In the genomic region with DNA sequence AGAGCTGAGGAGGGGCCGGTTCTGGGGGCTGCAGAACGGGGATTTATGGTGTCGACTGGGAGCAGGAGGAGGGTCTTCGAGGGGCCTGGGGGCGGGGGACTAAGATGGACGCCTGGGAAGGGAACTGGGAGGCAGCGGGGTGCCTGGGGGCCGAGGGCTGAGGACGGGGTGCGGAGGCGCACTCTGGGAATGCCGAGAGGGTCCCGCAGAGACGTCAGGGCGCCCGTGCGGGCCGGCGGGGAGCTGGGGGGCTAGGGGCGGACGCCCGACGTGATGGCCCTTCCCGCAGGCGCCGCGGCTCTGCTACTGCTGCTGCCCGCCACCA, we compare ENCODE assay signal across 8 cellular contexts. TPM values are rescaled to one million over a fixed set of nuclear protein-coding genes. Genes with fewer than 3 reads are reported as not detected.
A peak's percentile ranks its signal among the peaks of the same experiment; 100 is the strongest.
DNase-seq lines count a peak whose midpoint lies in the region; ATAC-seq and TF ChIP-seq lines count a peak whose summit lies in the region.

No MANE protein-coding gene starts in this region.

- no peaks in the 10 kb centered on the region for H4K20me1 ChIP-seq in HCT116 (ENCODE audit: insufficient read depth)

- H3K4me3 Mint-ChIP-seq in WTC11, result peak overlapping the region; percentile 91

- POLR2A ChIA-PET in HCT116 (lab: Charles Lee) (interaction anchor here (1.0 to 3.7 kb wide), 13 partner anchors 9 to 395 kb away, joined by 3 to 21 read pairs (median 6); a partner anchor contains a TSS), WTC11 (lab: Charles Lee) (interaction anchor here (1.0 to 2.2 kb wide), 6 partner anchors 10 to 70 kb away, joined by 3 to 19 read pairs (median 4); a partner anchor contains a TSS)

- H3K27ac ChIP-seq in HCT116 (ENCODE audit: low read depth, low read length) (peak overlapping the region; percentile 82), right atrium auricular region (peak overlapping the region; percentile 81 to 82), skeletal muscle tissue (ENCODE audit: low read depth, low read length) (peak overlapping the region; percentile 62)

- peaks cover 17% of the 10 kb centered on the region for H3K4me1 Mint-ChIP-seq in WTC11

- CTCF ChIA-PET in HCT116 (lab: Charles Lee), result interaction anchor here (0.6 to 3.2 kb wide), 17 partner anchors 9 to 333 kb away, joined by 3 to 20 read pairs (median 4); a partner anchor contains a TSS
- CTCF ChIA-PET in WTC11 (lab: Charles Lee), result interaction anchor here (0.6 to 4.8 kb wide), 26 partner anchors 8 to 352 kb away, joined by 3 to 104 read pairs (median 5); a partner anchor contains a TSS

- H3K4me2 ChIP-seq in HCT116 (ENCODE audit: low read length), result peak overlapping the region; percentile 92

- no peaks in the 10 kb centered on the region for H3K9me2 ChIP-seq in HCT116 (ENCODE audit: insufficient read depth)

- no peak for TF ChIP-seq POLR2A in HCT116 (IDR thresholded peaks at IDR 0.05; ENCODE audit: borderline replicate concordance, extremely low read depth, insufficient read depth, insufficient read length)

- DNase-seq in HCT116 (ENCODE audit: low read depth, low spot score), result no peak
- DNase-seq in WTC11 (ENCODE audit: low spot score), result no peak
- DNase-seq in right atrium auricular region (ENCODE audit: low spot score), result no peak
- no peak for DNase-seq in NCI-H2107 (lab: John Stamatoyannopoulos, UW)
- no peak for DNase-seq in OCI-M2 (lab: John Stamatoyannopoulos, UW; ENCODE audit: unreplicated experiment)
- no peak for DNase-seq in superior temporal gyrus (ENCODE audit: extremely low spot score)
- no peak for DNase-seq in stimulated activated CD4-positive, alpha-beta T cell treated with anti-CD3 and anti-CD28 coated beads, Interleukin-12 subunit alpha, Interleukin-12 subunit beta, amount 100 ng/mL, for 4 hours

- H3K4me1 ChIP-seq in HCT116 (ENCODE audit: control insufficient read depth in 1 of 2, insufficient read depth in 2 of 2, low read length in 2 of 2) (peaks cover 22 to 52% of the 10 kb centered on the region in 2 experiments), right atrium auricular region (peaks cover 0 to 54% of the 10 kb centered on the region in 2 donors), skeletal muscle tissue (ENCODE audit: control insufficient read depth in 3 of 3, insufficient read depth in 3 of 3, low read length in 3 of 3) (peaks cover 34 to 63% (median 54%) of the 10 kb centered on the region in 3 donors)

- H3K4me3 ChIP-seq in HCT116 (replicated peaks in 1 of 2; ENCODE audit: low read depth in 1 of 2, low read length in 2 of 2), result peak overlapping the region; percentile 66 to 76
- H3K4me3 ChIP-seq in right atrium auricular region, result peak overlapping the region; percentile 47 to 67
- peak overlapping the region; percentile 69 to 76 (median 72) for H3K4me3 ChIP-seq in skeletal muscle tissue (ENCODE audit: low read length in 3 of 3)

- H3K27me3 Mint-ChIP-seq in WTC11 (ENCODE audit: low read depth), result no peaks in the 10 kb centered on the region

- no peaks in the 10 kb centered on the region for H3K9me3 ChIP-seq in HCT116 (ENCODE audit: control insufficient read depth in 1 of 2, insufficient read depth in 1 of 2, low read depth in 1 of 2, low read length in 2 of 2)
- H3K9me3 ChIP-seq in right atrium auricular region, result no peaks in the 10 kb centered on the region
- no peaks in the 10 kb centered on the region for H3K9me3 ChIP-seq in skeletal muscle tissue (ENCODE audit: control insufficient read depth in 3 of 3, low read length in 3 of 3)

- intact Hi-C loops in HCT116 (cut with micrococcal nuclease), result loop anchor here (5.0 to 10.0 kb wide), 2 partner anchors 70 to 197 kb away; a partner anchor contains a TSS

- TF ChIP-seq CTCF in HCT116 (IDR thresholded peaks at IDR 0.05 in 2 of 3, conservative IDR thresholded peaks at IDR 0.05 in 1 of 3; ENCODE audit: borderline replicate concordance in 1 of 3, insufficient read depth in 1 of 3, low read depth in 2 of 3, low read length in 2 of 3) (no peak), WTC11 (IDR thresholded peaks at IDR 0.05) (no peak), right atrium auricular region (IDR thresholded peaks at IDR 0.05) (no peak)

- BruUV-seq in HCT116 (replicated peaks; lab: Mats Ljungman, UMichigan), result no TSS peak

- no peaks in the 10 kb centered on the region for H3K9me3 Mint-ChIP-seq in WTC11

- H3K27me3 ChIP-seq in HCT116 (ENCODE audit: insufficient read depth, low read length), result no peaks in the 10 kb centered on the region
- H3K27me3 ChIP-seq in right atrium auricular region, result no peaks in the 10 kb centered on the region
- no peaks in the 10 kb centered on the region for H3K27me3 ChIP-seq in skeletal muscle tissue (ENCODE audit: control insufficient read depth in 3 of 3, insufficient read depth in 3 of 3, low read length in 3 of 3)

- H3K79me2 ChIP-seq in HCT116 (ENCODE audit: insufficient read depth, low read length), result peaks cover 19% of the 10 kb centered on the region

- peak overlapping the region; percentile 89 for H3K27ac Mint-ChIP-seq in WTC11

- no peak overlapping the region for H2AFZ ChIP-seq in HCT116 (ENCODE audit: low read depth, low read length, poor library complexity, severe bottlenecking)

- H3K36me3 Mint-ChIP-seq in WTC11, result no peaks in the 10 kb centered on the region; the same call in 1 of the 2 replicates

- ATAC-seq in HCT116 (peak; percentile 2), WTC11 (peak; percentile 2)

- no peak for TF ChIP-seq RAD21 in HCT116 (IDR thresholded peaks at IDR 0.05; ENCODE audit: low read depth)

- RAD21 ChIA-PET in HCT116 (lab: Charles Lee; ENCODE audit: low non-redundant PET in 1 of 2, low total read pairs in 2 of 2, uncharacterized antibody in 2 of 2, unreplicated experiment in 2 of 2), result interaction anchor here in 1 of 2 experiments (0.7 kb wide), 1 partner anchor 204 kb away, joined by 3 read pairs; no protein-coding TSS in a partner anchor

- 0 out of 4 replicates have a peak, but pooled peaks cover 0 to 10% of the 10 kb centered on the region in 2 experiments for H3K36me3 ChIP-seq in HCT116 (ENCODE audit: control insufficient read depth in 1 of 2, insufficient read depth in 2 of 2, low read length in 2 of 2)
- H3K36me3 ChIP-seq in right atrium auricular region, result peaks cover 26% of the 10 kb centered on the region
- peaks cover 26 to 32% (median 28%) of the 10 kb centered on the region in 3 donors for H3K36me3 ChIP-seq in skeletal muscle tissue (ENCODE audit: control insufficient read depth in 3 of 3, insufficient read depth in 3 of 3, low read length in 3 of 3)

- peak overlapping the region; percentile 68 for H3K9ac ChIP-seq in HCT116 (ENCODE audit: low read length)
- peak overlapping the region in 2 of 3 donors; percentile 73 to 86 for H3K9ac ChIP-seq in skeletal muscle tissue (ENCODE audit: low read depth in 1 of 3, low read length in 3 of 3)

TF ChIP-seq in HCT116, 20 proteins besides CTCF, POLR2A, EP300 and RAD21 (continues in another document):
- TF ChIP-seq SRF (IDR thresholded peaks at IDR 0.05; ENCODE audit: low read depth) (no peak), SIN3A (IDR thresholded peaks at IDR 0.05; ENCODE audit: low read depth) (no peak), YY1 (IDR thresholded peaks at IDR 0.05; ENCODE audit: extremely low read depth, insufficient replicate concordance, low read depth, low read length) (no peak), ZNF274 (IDR thresholded peaks at IDR 0.05; ENCODE audit: low read depth, low read length) (no peak), ZFX (IDR thresholded peaks at IDR 0.05) (no peak), SP1 (IDR thresholded peaks at IDR 0.05; ENCODE audit: low read depth) (no peak), TCF7L2 (IDR thresholded peaks at IDR 0.05; ENCODE audit: borderline replicate concordance, extremely low read depth, insufficient read depth, insufficient read length) (no peak), EZH2phosphoT487 (IDR thresholded peaks at IDR 0.05; ENCODE audit: borderline replicate concordance) (no peak)
- TF ChIP-seq, protein P1, sequence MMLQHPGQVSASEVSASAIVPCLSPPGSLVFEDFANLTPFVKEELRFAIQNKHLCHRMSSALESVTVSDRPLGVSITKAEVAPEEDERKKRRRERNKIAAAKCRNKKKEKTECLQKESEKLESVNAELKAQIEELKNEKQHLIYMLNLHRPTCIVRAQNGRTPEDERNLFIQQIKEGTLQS (IDR thresholded peaks at IDR 0.05), result no peak

TF ChIP-seq in WTC11, 78 proteins besides CTCF, POLR2A, EP300 and RAD21 (continues in another document):
- 0 out of 2 replicates have a peak, but pooled peaks have one; percentile 70 for TF ChIP-seq EMX1 (CRISPR knock-in tag; IDR thresholded peaks at IDR 0.05)

RNA-seq across cellular contexts. Expression of a gene that starts 0.5 kb away (rescaled TPM):
- 52.9 TPM for total RNA-seq in HCT116 (2021; ENCODE audit: unreplicated experiment)
- polyA plus RNA-seq in HCT116 (2012), result 38.9 and 41.5 TPM in 2 replicates
- 63.8 to 74.9 TPM (median 71.5 TPM) in 3 replicates for total RNA-seq in WTC11 (2021)
- total RNA-seq in right atrium auricular region, result 100 to 1,000 TPM; 134 to 199 TPM
- 8.4 TPM for total RNA-seq in skeletal muscle tissue

RNA-seq across cellular contexts. Expression of a gene that starts 5.3 kb away (rescaled TPM):
- total RNA-seq in HCT116 (2021; ENCODE audit: unreplicated experiment) (18.8 TPM), WTC11 (2021) (15.9 to 18.3 TPM (median 16.7 TPM) in 3 replicates), right atrium auricular region (10 to 100 TPM in 1 of 2 donors, 1 to 10 TPM in 1; 8.7 to 12.0 TPM), skeletal muscle tissue (4.2 TPM)
- polyA plus RNA-seq in HCT116 (2012), result 9.6 and 13.4 TPM in 2 replicates

RNA-seq across cellular contexts. Expression of a gene that starts 9.7 kb away (rescaled TPM):
- total RNA-seq in HCT116 (2021; ENCODE audit: unreplicated experiment) (1,073 TPM), WTC11 (2021) (951 to 991 TPM (median 985 TPM) in 3 replicates), right atrium auricular region (100 to 1,000 TPM; 361 to 585 TPM), skeletal muscle tissue (292 TPM)
- polyA plus RNA-seq in HCT116 (2012), result 1,238 and 1,816 TPM in 2 replicates

RNA-seq across cellular contexts. Expression of a gene that starts 9.9 kb away (rescaled TPM):
- total RNA-seq in HCT116 (2021; ENCODE audit: unreplicated experiment) (77.5 TPM), WTC11 (2021) (51.3 to 55.9 TPM (median 53.3 TPM) in 3 replicates), right atrium auricular region (10 to 100 TPM; 38.8 to 47.8 TPM), skeletal muscle tissue (21.4 TPM)
- polyA plus RNA-seq in HCT116 (2012), result 44.6 and 50.8 TPM in 2 replicates

RNA-seq across cellular contexts. Expression of a gene that starts 16.2 kb away (rescaled TPM):
- total RNA-seq in HCT116 (2021; ENCODE audit: unreplicated experiment) (89.5 TPM), WTC11 (2021) (122 to 136 TPM (median 123 TPM) in 3 replicates), right atrium auricular region (100 to 1,000 TPM in 1 of 2 donors, 10 to 100 TPM in 1; 98.5 to 147 TPM), skeletal muscle tissue (166 TPM)
- polyA plus RNA-seq in HCT116 (2012), result 94.6 and 117 TPM in 2 replicates
